In the genomic region with DNA sequence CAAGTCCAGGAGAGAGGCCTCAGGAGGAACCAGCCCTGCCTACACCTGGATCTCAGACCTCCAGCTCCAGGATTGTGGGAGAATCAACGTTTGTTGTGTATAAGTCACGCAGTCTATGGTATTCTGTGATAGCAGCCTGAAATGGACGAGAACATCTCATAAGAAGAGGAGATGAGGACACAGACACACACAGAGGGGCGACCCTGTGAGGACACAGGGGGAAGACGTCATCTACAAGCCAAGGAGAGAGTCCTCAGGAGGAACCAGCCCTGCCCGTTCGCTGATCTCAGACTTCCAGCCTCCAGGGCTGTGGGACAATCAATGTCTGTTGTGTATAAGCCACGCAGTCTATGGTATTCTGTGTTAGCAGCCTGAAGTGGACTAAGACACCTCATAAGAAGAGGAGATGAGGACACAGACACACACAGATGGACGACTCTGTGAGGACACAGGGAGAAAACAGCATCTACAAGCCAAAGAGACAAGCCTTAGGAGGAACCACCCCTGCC, we compare ENCODE assay signal across 20 cellular contexts. TPM values are rescaled to one million over a fixed set of nuclear protein-coding genes. Genes with fewer than 3 reads are reported as not detected.
DNase-seq lines count a peak whose midpoint lies in the region; ATAC-seq, FAIRE-seq and TF ChIP-seq lines count a peak whose summit lies in the region.
"Had no signal": no experiment of that assay in that cellular context is flagged by ENCODE, and none has a peak within 500 bp of the region (broad histone marks: within the 10 kb centered on the region; RNA-seq: fewer than 3 reads in every experiment).

No MANE protein-coding gene starts in this region.

- no peak for ATAC-seq in activated naive CD4-positive, alpha-beta T cell treated with anti-CD3 and anti-CD28 coated beads, Interleukin-2, amount 50 U/mL, for 72 hours
- ATAC-seq in GM19467 (IDR thresholded peaks at IDR 0.05; ENCODE audit: unreplicated experiment): no peak

- no peaks in the 10 kb centered on the region for H3K9me2 ChIP-seq in OCI-LY1 (ENCODE audit: low read depth, low read length)

- peaks cover 6% of the 10 kb centered on the region for H3K9me3 Mint-ChIP-seq in activated T-cell treated with anti-CD3 and anti-CD28 coated beads, Interleukin-2, amount 50 U/mL, for 24 hours
- peaks cover 11 to 35% of the 10 kb centered on the region in 2 donors for H3K9me3 Mint-ChIP-seq in activated naive CD4-positive, alpha-beta T cell treated with anti-CD3 and anti-CD28 coated beads, Interleukin-2, amount 50 U/mL, for 72 hours

- DNase-seq in activated T-cell treated with anti-CD3 and anti-CD28 coated beads, Interleukin-2, amount 50 U/mL, for 24 hours: no peak
- no peak for DNase-seq in activated T-cell treated with anti-CD3 and anti-CD28 coated beads, Interleukin-2, amount 50 U/mL, for 1 hour
- no peak for DNase-seq in activated naive CD4-positive, alpha-beta T cell treated with anti-CD3 and anti-CD28 coated beads, Interleukin-2, amount 50 U/mL, for 72 hours (ENCODE audit: low spot score in 2 of 2)
- DNase-seq in stimulated activated CD8-positive, alpha-beta memory T cell treated with anti-CD3 and anti-CD28 coated beads, Interleukin-4, amount 100 ng/mL, for 48 hours: peak; percentile 20
- no peak for DNase-seq in D721Med (ENCODE audit: insufficient read length, low spot score)
- DNase-seq in RKO (ENCODE audit: low spot score): no peak
- DNase-seq: activated CD4-positive, alpha-beta T cell treated with anti-CD3 and anti-CD28 coated beads, Interleukin-2, amount 50 U/mL, for 4 hours; effector CD4-positive, alpha-beta T cell; GF-D8; HCEC 1CT; heart right ventricle; NCI-H146; NCI-H446 treated with DMSO at 0.1 percent for 48 hours; nephron progenitor cell had no signal

- no peaks in the 10 kb centered on the region for H3K27me3 ChIP-seq in OCI-LY1 (ENCODE audit: insufficient read depth, low read length)
- H3K27me3 ChIP-seq: cardiac muscle cell, heart right ventricle had no signal

- FAIRE-seq in D721Med (lab: Jason Lieb, UNC): no peak
- FAIRE-seq: islet of Langerhans had no signal

- H3K27ac Mint-ChIP-seq in activated T-cell treated with anti-CD3 and anti-CD28 coated beads, Interleukin-2, amount 50 U/mL, for 24 hours: peak overlapping the region; percentile 82
- peak overlapping the region; percentile 3 to 73 for H3K27ac Mint-ChIP-seq in activated naive CD4-positive, alpha-beta T cell treated with anti-CD3 and anti-CD28 coated beads, Interleukin-2, amount 50 U/mL, for 72 hours
- H3K27ac Mint-ChIP-seq: nephron progenitor cell had no signal

- H3K4me1 ChIP-seq in OCI-LY1 (ENCODE audit: insufficient read depth, low read length, severe bottlenecking): peaks cover 20% of the 10 kb centered on the region

- H4K20me1 ChIP-seq in OCI-LY1 (ENCODE audit: insufficient read depth, low read length): no peaks in the 10 kb centered on the region

- H3K9me3 ChIP-seq in OCI-LY1 (ENCODE audit: low read length): no peaks in the 10 kb centered on the region

- peaks cover 48% of the 10 kb centered on the region for H3K4me1 Mint-ChIP-seq in activated T-cell treated with anti-CD3 and anti-CD28 coated beads, Interleukin-2, amount 50 U/mL, for 24 hours (ENCODE audit: low read depth)
- H3K4me1 Mint-ChIP-seq: nephron progenitor cell had no signal

- H3K27ac ChIP-seq in OCI-LY1 (ENCODE audit: low read depth, low read length, poor library complexity, severe bottlenecking): peak overlapping the region; percentile 68
- H3K27ac ChIP-seq: cardiac muscle cell, heart right ventricle had no signal

- H3F3A ChIP-seq in OCI-LY1 (ENCODE audit: insufficient read depth, low read length): peaks cover 12% of the 10 kb centered on the region; the same call in 1 of the 2 replicates

- no peak overlapping the region for H3K4me2 ChIP-seq in OCI-LY1 (ENCODE audit: low read length)

- peaks cover 62% of the 10 kb centered on the region for H3K36me3 ChIP-seq in OCI-LY1 (ENCODE audit: insufficient read depth, low read length)
- H3K36me3 ChIP-seq: cardiac muscle cell, heart right ventricle had no signal

- H3K36me3 Mint-ChIP-seq in activated T-cell treated with anti-CD3 and anti-CD28 coated beads, Interleukin-2, amount 50 U/mL, for 24 hours (ENCODE audit: low read depth): peaks cover 34% of the 10 kb centered on the region
- H3K36me3 Mint-ChIP-seq in activated naive CD4-positive, alpha-beta T cell treated with anti-CD3 and anti-CD28 coated beads, Interleukin-2, amount 50 U/mL, for 72 hours: peaks cover 33 to 50% of the 10 kb centered on the region in 2 donors

- no peak overlapping the region for H3K4me3 Mint-ChIP-seq in activated T-cell treated with anti-CD3 and anti-CD28 coated beads, Interleukin-2, amount 50 U/mL, for 24 hours
- H3K4me3 Mint-ChIP-seq: nephron progenitor cell had no signal

- peaks cover 35% of the 10 kb centered on the region for H3K79me2 ChIP-seq in OCI-LY1 (ENCODE audit: insufficient read depth, low read length)

- no peaks in the 10 kb centered on the region for H3K27me3 Mint-ChIP-seq in activated T-cell treated with anti-CD3 and anti-CD28 coated beads, Interleukin-2, amount 50 U/mL, for 24 hours

- no peak overlapping the region for H2AFZ ChIP-seq in OCI-LY1 (ENCODE audit: low read length)

- no peak overlapping the region for H3K4me3 ChIP-seq in OCI-LY1 (ENCODE audit: low read depth, low read length, poor library complexity, severe bottlenecking)
- H3K4me3 ChIP-seq: cardiac muscle cell, heart right ventricle had no signal

- H3K9ac ChIP-seq in OCI-LY1 (ENCODE audit: low read length): no peak overlapping the region; the same call in 1 of the 2 replicates

- TF ChIP-seq CTCF in OCI-LY1 (IDR thresholded peaks at IDR 0.05; ENCODE audit: low read length) (no peak), D721Med (IDR thresholded peaks at IDR 0.05; ENCODE audit: insufficient read depth, missing control alignments) (no peak)

RNA-seq across cellular contexts. Expression of a gene that starts 20.3 kb away (rescaled TPM):
- total RNA-seq in activated naive CD4-positive, alpha-beta T cell treated with anti-CD3 and anti-CD28 coated beads, Interleukin-2, amount 50 U/mL, for 72 hours: 10 to 100 TPM; 18.9 TPM
- total RNA-seq: cardiac muscle cell, fibroblast of lung, HT-29 had no signal
